Comparison of ENCODE assay signal across 25 cellular contexts in genomic region chr1:34267326-34267725, GRCh38.
DNase-seq lines count a peak whose midpoint lies in the region; ATAC-seq and TF ChIP-seq lines count a peak whose summit lies in the region.
"Had no signal": no experiment of that assay in that cellular context is flagged by ENCODE, and none has a peak within 500 bp of the region (broad histone marks: within the 10 kb centered on the region; RNA-seq: fewer than 3 reads in every experiment).

No MANE protein-coding gene starts in this region.

- H3K4me3 ChIP-seq in AG10803 (ENCODE audit: low read length) (no peak overlapping the region), RWPE2 (ENCODE audit: severe bottlenecking) (no peak overlapping the region), neural cell (ENCODE audit: low read length) (peak overlapping the region; percentile 44), coronary artery (no peak overlapping the region), right cardiac atrium (ENCODE audit: low read length) (no peak overlapping the region)
- H3K4me3 ChIP-seq: A549, BLaER1 had no signal

- TF ChIP-seq RAD21 in neural cell (conservative IDR thresholded peaks at IDR 0.05): no peak

- WGBS in right cardiac atrium: 77% methylated on average over 5 of the region's 5 CpGs

- TF ChIP-seq CTCF in AG10803 (conservative IDR thresholded peaks at IDR 0.05; ENCODE audit: low read length) (no peak), RWPE2 (IDR thresholded peaks at IDR 0.05; ENCODE audit: poor library complexity, severe bottlenecking) (no peak), neural cell (IDR thresholded peaks at IDR 0.05; ENCODE audit: poor library complexity, severe bottlenecking) (no peak), coronary artery (IDR thresholded peaks at IDR 0.05) (no peak)

- intact Hi-C loops in right cardiac atrium (cut with DNase I): no loop called here

- H3K9me3 ChIP-seq in RWPE2 (ENCODE audit: severe bottlenecking) (no peaks in the 10 kb centered on the region), neural cell (ENCODE audit: low read length) (no peaks in the 10 kb centered on the region), right cardiac atrium (ENCODE audit: control insufficient read depth, low read length) (no peaks in the 10 kb centered on the region)
- H3K9me3 ChIP-seq: A549, BLaER1 had no signal

- no peaks in the 10 kb centered on the region for H3K79me2 ChIP-seq in neural cell (replicated peaks; ENCODE audit: insufficient read depth, low read length)

- H3K27me3 ChIP-seq in RWPE2 (ENCODE audit: insufficient read depth, poor library complexity, severe bottlenecking) (peaks cover 5% of the 10 kb centered on the region), neural cell (ENCODE audit: insufficient read depth, low read depth, low read length) (no peaks in the 10 kb centered on the region), right cardiac atrium (ENCODE audit: control insufficient read depth, insufficient read depth) (no peaks in the 10 kb centered on the region)
- H3K27me3 ChIP-seq: BLaER1 had no signal

- peak overlapping the region; percentile 37 for H3K4me2 ChIP-seq in neural cell (ENCODE audit: low read length)
- H3K4me2 ChIP-seq: A549, BLaER1, KMS-11 had no signal

- ATAC-seq in RWPE2 (ENCODE audit: low read depth) (no peak), right cardiac atrium (no peak)
- ATAC-seq: A549 had no signal

- no peak overlapping the region for H2AFZ ChIP-seq in neural cell (ENCODE audit: low read depth, low read length)

- peak overlapping the region; percentile 54 for H3K9ac ChIP-seq in neural cell (ENCODE audit: low read length)
- H3K9ac ChIP-seq: BLaER1, KMS-11 had no signal

- H3K4me1 ChIP-seq in RWPE2 (ENCODE audit: insufficient read depth, poor library complexity, severe bottlenecking): peaks cover 4% of the 10 kb centered on the region
- H3K4me1 ChIP-seq in right cardiac atrium (ENCODE audit: control insufficient read depth, insufficient read depth, low read length): no peaks in the 10 kb centered on the region
- H3K4me1 ChIP-seq: A549, BLaER1 had no signal

- no peaks in the 10 kb centered on the region for H3F3A ChIP-seq in neural cell (ENCODE audit: insufficient read depth, low read length, poor library complexity, severe bottlenecking)

- no peaks in the 10 kb centered on the region for H3K9me2 ChIP-seq in neural cell (ENCODE audit: insufficient read depth, low read length)

- H4K20me1 ChIP-seq in neural cell (ENCODE audit: insufficient read depth): no peaks in the 10 kb centered on the region
- H4K20me1 ChIP-seq: BLaER1 had no signal

- H3K36me3 ChIP-seq in RWPE2 (ENCODE audit: low read depth) (no peaks in the 10 kb centered on the region), neural cell (ENCODE audit: insufficient read depth, low read length) (no peaks in the 10 kb centered on the region)
- H3K36me3 ChIP-seq: BLaER1 had no signal

- peak overlapping the region; percentile 17 for H3K27ac ChIP-seq in RWPE2 (ENCODE audit: poor library complexity, severe bottlenecking)
- H3K27ac ChIP-seq in neural cell (ENCODE audit: low read length): peak overlapping the region; percentile 91
- H3K27ac ChIP-seq in coronary artery: no peak overlapping the region
- no peak overlapping the region for H3K27ac ChIP-seq in right cardiac atrium (ENCODE audit: low read length)
- H3K27ac ChIP-seq: A549, BLaER1, KMS-11 had no signal

- DNase-seq in AG10803 (ENCODE audit: low read depth) (peak; percentile 21), RWPE2 (ENCODE audit: low spot score) (no peak), ecto neural progenitor cell (ENCODE audit: low spot score) (peak; percentile 6), coronary artery (ENCODE audit: low spot score) (no peak), right cardiac atrium (no peak), Ammon's horn (ENCODE audit: low spot score) (no peak), NCI-H2196 treated with DMSO at 0.1 percent for 48 hours (lab: John Stamatoyannopoulos, UW; ENCODE audit: unreplicated experiment) (no peak)
- DNase-seq: CD4-positive, alpha-beta T cell; COR-L47; DND-41; H9; HFFc6; IMR-90; MV-4-11; NCI-H1105 treated with DMSO at 0.1 percent for 48 hours; NCI-H1694; NCI-H2081; NCI-H2171; NCI-H446; OCI-M1; SHP77 had no signal

- no peak for TF ChIP-seq EP300 in neural cell (conservative IDR thresholded peaks at IDR 0.05; ENCODE audit: poor library complexity, severe bottlenecking)

TF ChIP-seq in neural cell, 6 proteins besides CTCF, POLR2A, EP300 and RAD21:
- TF ChIP-seq TAF1 (IDR thresholded peaks at IDR 0.05; ENCODE audit: low read depth): no peak
- no peak for TF ChIP-seq EZH2 (IDR thresholded peaks at IDR 0.05; ENCODE audit: borderline replicate concordance, insufficient read depth, low read length, poor library complexity, severe bottlenecking)
- TF ChIP-seq MXI1 (conservative IDR thresholded peaks at IDR 0.05; ENCODE audit: poor library complexity, severe bottlenecking): no peak
- TF ChIP-seq, protein P1, sequence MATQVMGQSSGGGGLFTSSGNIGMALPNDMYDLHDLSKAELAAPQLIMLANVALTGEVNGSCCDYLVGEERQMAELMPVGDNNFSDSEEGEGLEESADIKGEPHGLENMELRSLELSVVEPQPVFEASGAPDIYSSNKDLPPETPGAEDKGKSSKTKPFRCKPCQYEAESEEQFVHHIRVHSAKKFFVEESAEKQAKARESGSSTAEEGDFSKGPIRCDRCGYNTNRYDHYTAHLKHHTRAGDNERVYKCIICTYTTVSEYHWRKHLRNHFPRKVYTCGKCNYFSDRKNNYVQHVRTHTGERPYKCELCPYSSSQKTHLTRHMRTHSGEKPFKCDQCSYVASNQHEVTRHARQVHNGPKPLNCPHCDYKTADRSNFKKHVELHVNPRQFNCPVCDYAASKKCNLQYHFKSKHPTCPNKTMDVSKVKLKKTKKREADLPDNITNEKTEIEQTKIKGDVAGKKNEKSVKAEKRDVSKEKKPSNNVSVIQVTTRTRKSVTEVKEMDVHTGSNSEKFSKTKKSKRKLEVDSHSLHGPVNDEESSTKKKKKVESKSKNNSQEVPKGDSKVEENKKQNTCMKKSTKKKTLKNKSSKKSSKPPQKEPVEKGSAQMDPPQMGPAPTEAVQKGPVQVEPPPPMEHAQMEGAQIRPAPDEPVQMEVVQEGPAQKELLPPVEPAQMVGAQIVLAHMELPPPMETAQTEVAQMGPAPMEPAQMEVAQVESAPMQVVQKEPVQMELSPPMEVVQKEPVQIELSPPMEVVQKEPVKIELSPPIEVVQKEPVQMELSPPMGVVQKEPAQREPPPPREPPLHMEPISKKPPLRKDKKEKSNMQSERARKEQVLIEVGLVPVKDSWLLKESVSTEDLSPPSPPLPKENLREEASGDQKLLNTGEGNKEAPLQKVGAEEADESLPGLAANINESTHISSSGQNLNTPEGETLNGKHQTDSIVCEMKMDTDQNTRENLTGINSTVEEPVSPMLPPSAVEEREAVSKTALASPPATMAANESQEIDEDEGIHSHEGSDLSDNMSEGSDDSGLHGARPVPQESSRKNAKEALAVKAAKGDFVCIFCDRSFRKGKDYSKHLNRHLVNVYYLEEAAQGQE (IDR thresholded peaks at IDR 0.05; ENCODE audit: borderline replicate concordance): no peak
- no peak for TF ChIP-seq POLR2AphosphoS5 (IDR thresholded peaks at IDR 0.05)
- no peak for TF ChIP-seq SMC3 (conservative IDR thresholded peaks at IDR 0.05; ENCODE audit: poor library complexity)

Comparison
In these comparisons a context has a peak if more than half of its experiments do, and no peak if none do; other contexts are left out.
1. DNase-seq: peak in AG10803 (single experiment) and ecto neural progenitor cell (single experiment); none in RWPE2 (single experiment), coronary artery (single experiment), right cardiac atrium (0 of 3), Ammon's horn (single experiment) and NCI-H2196 treated with DMSO at 0.1 percent for 48 hours (single experiment).
2. H3K27ac ChIP-seq: peak in RWPE2 (single experiment) and neural cell (single experiment); none in coronary artery (0 of 2) and right cardiac atrium (single experiment).